Comparison of ENCODE assay signal across 9 cellular contexts in genomic region chr5:168578006-168578405, GRCh38. TPM values are rescaled to one million over a fixed set of nuclear protein-coding genes. Genes with fewer than 3 reads are reported as not detected.
DNase-seq lines count a peak whose midpoint lies in the region; ATAC-seq, FAIRE-seq and TF ChIP-seq lines count a peak whose summit lies in the region.
"Had no signal": no experiment of that assay in that cellular context is flagged by ENCODE, and none has a peak within 500 bp of the region (broad histone marks: within the 10 kb centered on the region; RNA-seq: fewer than 3 reads in every experiment).

No MANE protein-coding gene starts in this region.

- dilution Hi-C loops in keratinocyte (cut with MboI; ENCODE audit: extremely low pct_ligation_motif_present, low sequenced_read_pairs): no loop called here

- peaks cover 3% of the 10 kb centered on the region for H3K9me3 Mint-ChIP-seq in activated T-helper 2 cell treated with anti-CD3 and anti-CD28 coated beads, Interferon-gamma antibody, Interleukin-2, Interleukin-4, amounts not matched to agents 10 μg/mL and 5 μg/mL and 100 μg/mL, durations not matched to agents 14 hours and 24 hours and 36 hours

- no peak overlapping the region for H2AFZ ChIP-seq in keratinocyte (ENCODE audit: control insufficient read depth, low read length)

- ATAC-seq in heart left ventricle: no peak
- ATAC-seq in Right ventricle myocardium inferior: no peak
- ATAC-seq in activated CD4-positive, CD25-positive, alpha-beta regulatory T cell treated with anti-CD3 and anti-CD28 coated beads, Interleukin-2, amount 50 U/mL, for 24 hours: no peak

- H3K9me1 ChIP-seq in keratinocyte (ENCODE audit: control insufficient read depth, extremely low read depth, insufficient read depth, low read length): no peaks in the 10 kb centered on the region

- TF ChIP-seq POLR2A in heart left ventricle (IDR thresholded peaks at IDR 0.05): no peak
- TF ChIP-seq POLR2A in GM12892 (IDR thresholded peaks at IDR 0.05; ENCODE audit: low read depth, low read length): no peak

- peak overlapping the region; percentile 94 for H3K4me3 Mint-ChIP-seq in activated T-helper 2 cell treated with anti-CD3 and anti-CD28 coated beads, Interferon-gamma antibody, Interleukin-2, Interleukin-4, amounts not matched to agents 10 μg/mL and 5 μg/mL and 100 μg/mL, durations not matched to agents 14 hours and 24 hours and 36 hours (ENCODE audit: low read depth)

- H3K9me3 ChIP-seq in heart left ventricle (peaks cover 0 to 4% (median 0%) of the 10 kb centered on the region in 12 donors), keratinocyte (ENCODE audit: control insufficient read depth, low read depth, low read length) (no peaks in the 10 kb centered on the region)

- H3K36me3 Mint-ChIP-seq in activated T-helper 2 cell treated with anti-CD3 and anti-CD28 coated beads, Interferon-gamma antibody, Interleukin-2, Interleukin-4, amounts not matched to agents 10 μg/mL and 5 μg/mL and 100 μg/mL, durations not matched to agents 14 hours and 24 hours and 36 hours (ENCODE audit: low read depth): peaks cover 52% of the 10 kb centered on the region

- peaks cover 28% of the 10 kb centered on the region for H3K4me1 Mint-ChIP-seq in activated T-helper 2 cell treated with anti-CD3 and anti-CD28 coated beads, Interferon-gamma antibody, Interleukin-2, Interleukin-4, amounts not matched to agents 10 μg/mL and 5 μg/mL and 100 μg/mL, durations not matched to agents 14 hours and 24 hours and 36 hours (ENCODE audit: low read depth)

- H3K27me3 ChIP-seq in heart left ventricle (no peaks in the 10 kb centered on the region), keratinocyte (ENCODE audit: control insufficient read depth, extremely low read depth, insufficient read depth, low read length) (no peaks in the 10 kb centered on the region)

- peaks cover 52% of the 10 kb centered on the region for H3K79me2 ChIP-seq in keratinocyte (ENCODE audit: control insufficient read depth, insufficient read depth, low read length)

- H3K27ac ChIP-seq in heart left ventricle (peak overlapping the region in 10 of 12 donors; percentile 93 to 98 (median 97)), keratinocyte (ENCODE audit: control insufficient read depth, insufficient read depth, low read length) (peak overlapping the region; percentile 81), substantia nigra (ENCODE audit: low read depth, low read length, poor library complexity, severe bottlenecking) (peak overlapping the region; percentile 0)

- peak overlapping the region; percentile 87 for H3K27ac Mint-ChIP-seq in activated T-helper 2 cell treated with anti-CD3 and anti-CD28 coated beads, Interferon-gamma antibody, Interleukin-2, Interleukin-4, amounts not matched to agents 10 μg/mL and 5 μg/mL and 100 μg/mL, durations not matched to agents 14 hours and 24 hours and 36 hours

- peak overlapping the region; percentile 68 to 99 (median 92) for H3K4me3 ChIP-seq in heart left ventricle
- peak overlapping the region; percentile 94 to 99 (median 98) for H3K4me3 ChIP-seq in keratinocyte (ENCODE audit: control insufficient read depth in 2 of 3, extremely low read depth in 1 of 3, insufficient read depth in 2 of 3, low read depth in 1 of 3, low read length in 3 of 3)

- H3K36me3 ChIP-seq in heart left ventricle: no peaks in the 10 kb centered on the region
- peaks cover 0 to 8% of the 10 kb centered on the region in 2 experiments for H3K36me3 ChIP-seq in keratinocyte (ENCODE audit: control insufficient read depth in 2 of 2, extremely low read depth in 1 of 2, insufficient read depth in 2 of 2, low read length in 2 of 2)

- peaks cover 18% of the 10 kb centered on the region for H4K20me1 ChIP-seq in keratinocyte (ENCODE audit: control insufficient read depth, extremely low read depth, insufficient read depth, low read length)

- 20 to 38% (median 28%) methylated on average over 3 of the region's 3 CpGs for WGBS in heart left ventricle, 4 donors

- no peak for DNase-seq in heart left ventricle
- DNase-seq in Right ventricle myocardium inferior (ENCODE audit: missing footprints): no peak
- DNase-seq in activated T-helper 2 cell treated with anti-CD3 and anti-CD28 coated beads, Interferon-gamma antibody, Interleukin-2, Interleukin-4, amounts not matched to agents 10 μg/mL and 5 μg/mL and 100 μg/mL, durations not matched to agents 14 hours and 24 hours and 36 hours (ENCODE audit: low spot score): no peak
- DNase-seq in keratinocyte (ENCODE audit: low read depth, low spot score): no peak
- no peak for DNase-seq in substantia nigra (lab: John Stamatoyannopoulos, UW)
- no peak for DNase-seq in GM12892 (ENCODE audit: insufficient read length)
- no peak for DNase-seq in DMS53 treated with DMSO at 0.1 percent for 48 hours (lab: John Stamatoyannopoulos, UW; ENCODE audit: unreplicated experiment)

- intact Hi-C loops in heart left ventricle (cut with DNase I) (loop anchor here in 2 of 10 donors (5.0 kb wide), 1 partner anchor 91 kb away; the partner anchor contains the start of gene RARS1 (in 2 of the 2)), Right ventricle myocardium inferior (cut with DNase I) (loop anchor here (5.0 kb wide), 1 partner anchor 91 kb away; the partner anchor contains the start of gene RARS1)
- intact Hi-C loops in activated T-helper 2 cell treated with anti-CD3 and anti-CD28 coated beads, Interferon-gamma antibody, Interleukin-2, Interleukin-4, amounts not matched to agents 10 μg/mL and 5 μg/mL and 100 μg/mL, durations not matched to agents 14 hours and 24 hours and 36 hours (cut with micrococcal nuclease): loop anchor here (2.0 to 10.0 kb wide), 4 partner anchors 31 to 1753 kb away; no protein-coding TSS in a partner anchor

- FAIRE-seq in keratinocyte (lab: Jason Lieb, UNC) (no peak), GM12892 (lab: Jason Lieb, UNC) (no peak)
- FAIRE-seq: GM18507 had no signal

- H3K4me1 ChIP-seq in heart left ventricle (peaks cover 0 to 47% (median 27%) of the 10 kb centered on the region in 12 donors), keratinocyte (ENCODE audit: control insufficient read depth, extremely low read depth, insufficient read depth, low read length) (peaks cover 21% of the 10 kb centered on the region)

- peak overlapping the region; percentile 90 for H3K9ac ChIP-seq in keratinocyte (ENCODE audit: control insufficient read depth, extremely low read depth, insufficient read depth, low read length)

- peak overlapping the region; percentile 96 for H3K4me2 ChIP-seq in keratinocyte (ENCODE audit: control insufficient read depth, extremely low read depth, insufficient read depth, low read depth, low read length)

- no peak for TF ChIP-seq CTCF in heart left ventricle (IDR thresholded peaks at IDR 0.05)
- TF ChIP-seq CTCF in keratinocyte (optimal IDR thresholded peaks at IDR 0.05 in 1 of 3, IDR thresholded peaks at IDR 0.05 in 1 of 3, conservative IDR thresholded peaks at IDR 0.05 in 1 of 3; ENCODE audit: extremely low read depth in 1 of 3, insufficient read depth in 2 of 3, low read length in 3 of 3): no peak

- H3K27me3 Mint-ChIP-seq in activated T-helper 2 cell treated with anti-CD3 and anti-CD28 coated beads, Interferon-gamma antibody, Interleukin-2, Interleukin-4, amounts not matched to agents 10 μg/mL and 5 μg/mL and 100 μg/mL, durations not matched to agents 14 hours and 24 hours and 36 hours (ENCODE audit: low read depth): no peaks in the 10 kb centered on the region

RNA-seq across cellular contexts. Expression of gene PANK3, which starts 1.2 kb away (rescaled TPM):
- total RNA-seq in heart left ventricle (10 to 100 TPM; 16.7 to 45.4 (median 35.6) TPM), Right ventricle myocardium inferior (23.8 TPM)
- polyA plus RNA-seq in heart left ventricle (10 to 100 TPM in 1 of 2 donors, 1 to 10 TPM in 1; 3.8 to 16.5 TPM), keratinocyte (15.6 to 39.6 TPM (median 18.7 TPM) in 3 replicates)
- total RNA-seq in activated T-helper 2 cell treated with anti-CD3 and anti-CD28 coated beads, Interferon-gamma antibody, Interleukin-2, Interleukin-4, amounts not matched to agents 10 μg/mL and 5 μg/mL and 100 μg/mL, durations not matched to agents 14 hours and 24 hours and 36 hours: 74.5 and 87.1 TPM in 2 replicates
- polyA plus RNA-seq in keratinocyte (2011; ENCODE audit: low read depth): 54.5 TPM
- polyA plus RNA-seq in keratinocyte (2011; cell fraction: cytosol; rRNA removed): 11.5 and 23.0 TPM in 2 replicates
- 21.8 and 30.4 TPM in 2 replicates for polyA plus RNA-seq in keratinocyte (2011; cell fraction: nucleus; rRNA removed)
- 21.7 and 29.3 TPM in 2 replicates for polyA plus RNA-seq in keratinocyte (2012; ENCODE audit: low replicate concordance)
- polyA minus RNA-seq in keratinocyte: 3.4 to 26.0 TPM (median 14.5 TPM) in 3 replicates
- 18.0 TPM for polyA minus RNA-seq in keratinocyte (2011; cell fraction: cytosol; rRNA and poly(A)+ RNA removed)
- 23.0 and 41.3 TPM in 2 replicates for polyA minus RNA-seq in keratinocyte (2011; cell fraction: nucleus; rRNA and poly(A)+ RNA removed)
- polyA plus RNA-seq in GM12892 (2012; ENCODE audit: missing spikeins): 22.3 TPM

RNA-seq across cellular contexts. Expression of gene FBLL1, which starts 48.9 kb away (rescaled TPM):
- total RNA-seq in heart left ventricle (under 1 TPM in 3 of 9 donors, not detected in 6; 0.25 to 0.38 (median 0.27) TPM), Right ventricle myocardium inferior (not detected)
- polyA plus RNA-seq in heart left ventricle (under 1 TPM in 1 of 2 donors, not detected in 1; 0.11 TPM), keratinocyte (0.06 TPM in 1 of 3 replicates, not detected in the others)
- total RNA-seq in activated T-helper 2 cell treated with anti-CD3 and anti-CD28 coated beads, Interferon-gamma antibody, Interleukin-2, Interleukin-4, amounts not matched to agents 10 μg/mL and 5 μg/mL and 100 μg/mL, durations not matched to agents 14 hours and 24 hours and 36 hours: not detected in 2 replicates
- polyA plus RNA-seq in keratinocyte (2011; ENCODE audit: low read depth): not detected
- polyA plus RNA-seq in keratinocyte (2011; cell fraction: cytosol; rRNA removed): 0.06 TPM in 1 of 2 replicates, not detected in the other
- polyA plus RNA-seq in keratinocyte (2011; cell fraction: nucleus; rRNA removed): 0.20 and 0.28 TPM in 2 replicates
- not detected in 2 replicates for polyA plus RNA-seq in keratinocyte (2012; ENCODE audit: low replicate concordance)
- polyA minus RNA-seq in keratinocyte: 0.26 TPM in 1 of 3 replicates, not detected in the others
- polyA minus RNA-seq in keratinocyte (2011; cell fraction: cytosol; rRNA and poly(A)+ RNA removed): not detected
- polyA minus RNA-seq in keratinocyte (2011; cell fraction: nucleus; rRNA and poly(A)+ RNA removed): 1.1 and 1.2 TPM in 2 replicates
- polyA plus RNA-seq in GM12892 (2012; ENCODE audit: missing spikeins): 0.23 TPM

Comparison
In these comparisons a context has a peak if more than half of its experiments do, and no peak if none do; other contexts are left out.
1. H3K27ac ChIP-seq: peak in every context shown above with its lines; median percentile 97 in heart left ventricle; 81 in keratinocyte; 0 in substantia nigra.